9 cellular contexts compared by ENCODE assay signal in the genomic region with DNA sequence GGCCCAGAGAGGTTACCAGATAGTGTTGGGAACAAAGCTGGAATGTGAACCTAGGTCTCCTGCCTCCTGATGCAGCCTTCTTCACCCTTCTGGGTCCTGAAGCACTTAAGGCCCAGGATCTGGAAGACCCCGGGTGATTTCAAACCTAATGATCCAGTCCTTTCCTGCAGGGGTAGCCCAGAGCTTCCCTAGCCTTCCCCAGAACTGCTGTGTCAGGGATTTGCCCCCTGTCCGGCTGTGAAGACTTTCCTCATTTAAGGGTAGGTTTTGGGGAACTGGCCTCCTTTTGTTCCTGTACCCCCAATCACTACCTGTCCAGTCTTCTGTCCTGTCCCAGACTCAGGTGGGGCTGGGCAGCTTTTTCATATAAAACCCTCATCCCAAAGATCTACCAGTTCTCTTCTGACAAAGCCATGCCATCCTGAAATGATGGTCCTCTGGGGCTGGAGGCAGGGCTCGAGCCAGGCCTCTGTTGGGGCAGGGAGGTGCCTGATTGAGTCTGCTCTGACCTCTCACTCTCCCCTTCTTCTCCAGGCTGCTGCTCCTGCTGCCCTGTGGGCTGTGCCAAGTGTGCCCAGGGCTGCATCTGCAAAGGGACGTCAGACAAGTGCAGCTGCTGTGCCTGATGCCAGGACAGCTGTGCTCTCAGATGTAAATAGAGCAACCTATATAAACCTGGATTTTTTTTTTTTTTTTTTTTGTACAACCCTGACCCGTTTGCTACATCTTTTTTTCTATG. TPM values are rescaled to one million over a fixed set of nuclear protein-coding genes. Genes with fewer than 3 reads are reported as not detected.
DNase-seq lines count a peak whose midpoint lies in the region; ATAC-seq, FAIRE-seq and TF ChIP-seq lines count a peak whose summit lies in the region.
"Had no signal": no experiment of that assay in that cellular context is flagged by ENCODE, and none has a peak within 500 bp of the region (broad histone marks: within the 10 kb centered on the region; RNA-seq: fewer than 3 reads in every experiment).

No MANE protein-coding gene starts in this region.

- FAIRE-seq in urothelium cell line (lab: Jason Lieb, UNC), result no peak
- no peak for FAIRE-seq in RCC 7860 (lab: Jason Lieb, UNC)
- FAIRE-seq: TTC549 had no signal

- H3K9me3 ChIP-seq in SK-N-SH, result no peaks in the 10 kb centered on the region
- H3K9me3 ChIP-seq in iPS-20b (ENCODE audit: insufficient read depth, low read depth, low read length), result peaks cover 3% of the 10 kb centered on the region; the same call in 1 of the 2 replicates
- peaks cover 0 to 11% (median 0%) of the 10 kb centered on the region in 4 donors for H3K9me3 ChIP-seq in stomach

- no peak overlapping the region for H2AFZ ChIP-seq in SK-N-SH (ENCODE audit: low read depth)

- no peaks in the 10 kb centered on the region for H3K9me2 ChIP-seq in SK-N-SH

- H3K27ac ChIP-seq in SK-N-SH (ENCODE audit: low read depth in 2 of 2, low read length in 1 of 2), result no peak overlapping the region
- no peak overlapping the region for H3K27ac ChIP-seq in iPS-20b (ENCODE audit: low read length)
- H3K27ac ChIP-seq in stomach, result peak overlapping the region in 4 of 5 donors; percentile 83 to 86 (median 86)

- H3K4me3 ChIP-seq in SK-N-SH (ENCODE audit: low read depth in 2 of 2, low read length in 1 of 2), result peak overlapping the region in 1 of 2 experiments; percentile 69; a peak in 3 of 4 replicates
- peak overlapping the region; percentile 73 for H3K4me3 ChIP-seq in iPS-20b (ENCODE audit: low read length)
- peak overlapping the region; percentile 56 to 69 (median 61) for H3K4me3 ChIP-seq in stomach

- TF ChIP-seq POLR2A in stomach (IDR thresholded peaks at IDR 0.05), result no peak

- intact Hi-C loops in stomach (cut with DNase I; ENCODE audit: low total_unique reads), result no loop called here

- H3K36me3 ChIP-seq in SK-N-SH (replicated peaks in 1 of 2; ENCODE audit: control insufficient read depth in 1 of 2, insufficient read depth in 2 of 2, low read length in 1 of 2), result no peaks in the 10 kb centered on the region
- H3K36me3 ChIP-seq in iPS-20b (ENCODE audit: insufficient read depth, low read depth, low read length), result no peaks in the 10 kb centered on the region
- peaks cover 0 to 11% (median 0%) of the 10 kb centered on the region in 4 donors for H3K36me3 ChIP-seq in stomach

- no peaks in the 10 kb centered on the region for H3K27me3 Mint-ChIP-seq in activated naive CD8-positive, alpha-beta T cell treated with anti-CD3 and anti-CD28 coated beads, Interleukin-2, amount 10 ng/mL, durations not matched to agents 7 days and 5 days

- TF ChIP-seq RAD21 in SK-N-SH (IDR thresholded peaks at IDR 0.05; ENCODE audit: low read length), result no peak

- H3K27me3 ChIP-seq in SK-N-SH (ENCODE audit: insufficient read depth) (no peaks in the 10 kb centered on the region), iPS-20b (ENCODE audit: insufficient read depth, low read length) (peaks cover 65% of the 10 kb centered on the region), stomach (no peaks in the 10 kb centered on the region)

- WGBS in SK-N-SH (ENCODE audit: low lambda C conversion rate), result 84% methylated on average over 5 of the region's 5 CpGs
- WGBS in stomach, 5 donors, result 53 to 77% (median 65%) methylated on average over 5 of the region's 5 CpGs

- H3K9me3 Mint-ChIP-seq in activated naive CD8-positive, alpha-beta T cell treated with anti-CD3 and anti-CD28 coated beads, Interleukin-2, amount 10 ng/mL, durations not matched to agents 7 days and 5 days, result peaks cover 3% of the 10 kb centered on the region

- H3K4me1 ChIP-seq in SK-N-SH (ENCODE audit: control insufficient read depth in 1 of 2, insufficient read depth in 2 of 2, low read depth in 1 of 2, low read length in 1 of 2) (peaks cover 0 to 26% of the 10 kb centered on the region in 2 experiments; a peak in 2 of 4 replicates), iPS-20b (ENCODE audit: insufficient read depth, low read length) (peaks cover 9% of the 10 kb centered on the region; the same call in 1 of the 2 replicates), stomach (peaks cover 18 to 40% (median 35%) of the 10 kb centered on the region in 4 donors)

- TF ChIP-seq EP300 in SK-N-SH (IDR thresholded peaks at IDR 0.05; ENCODE audit: borderline replicate concordance in 1 of 2, low read depth in 1 of 2, low read length in 1 of 2) (no peak), stomach (IDR thresholded peaks at IDR 0.05) (no peak)

- H3K36me3 Mint-ChIP-seq in activated naive CD8-positive, alpha-beta T cell treated with anti-CD3 and anti-CD28 coated beads, Interleukin-2, amount 10 ng/mL, durations not matched to agents 7 days and 5 days, result peaks cover 6% of the 10 kb centered on the region

- H3F3A ChIP-seq in SK-N-SH (replicated peaks; ENCODE audit: insufficient read depth), result no peaks in the 10 kb centered on the region

- H3K79me2 ChIP-seq in SK-N-SH (ENCODE audit: insufficient read depth), result peaks cover 9% of the 10 kb centered on the region; the same call in 1 of the 2 replicates

- CTCF ChIA-PET in SK-N-SH (lab: Yijun Ruan, JAX), result interaction anchor here (1.1 to 6.1 kb wide), 4 partner anchors 18 to 83 kb away, joined by 3 to 41 read pairs (median 7); no protein-coding TSS in a partner anchor

- TF ChIP-seq CTCF in SK-N-SH (IDR thresholded peaks at IDR 0.05), result no peak
- TF ChIP-seq CTCF in stomach (IDR thresholded peaks at IDR 0.05), result no peak

- POLR2A ChIA-PET in SK-N-SH (lab: Yijun Ruan, JAX), result interaction anchor here (1.5 to 1.9 kb wide), 2 partner anchors 58 to 73 kb away, joined by 3 to 6 read pairs; a partner anchor contains a TSS
- POLR2A ChIA-PET in activated naive CD8-positive, alpha-beta T cell treated with anti-CD3 and anti-CD28 coated beads, Interleukin-2, amount 10 ng/mL, durations not matched to agents 7 days and 5 days (lab: Charles Lee), result interaction anchor here (1.0 to 2.8 kb wide), 9 partner anchors 12 to 77 kb away, joined by 3 to 28 read pairs (median 6); a partner anchor contains a TSS

- no peaks in the 10 kb centered on the region for H4K20me1 ChIP-seq in SK-N-SH (ENCODE audit: insufficient read depth)

- DNase-seq in SK-N-SH (no peak), stomach (no peak), urothelium cell line (ENCODE audit: low spot score) (no peak), RCC 7860 (ENCODE audit: low spot score) (no peak)
- DNase-seq in activated naive CD8-positive, alpha-beta T cell treated with anti-CD3 and anti-CD28 coated beads, Interleukin-2, amount 10 ng/mL, durations not matched to agents 7 days and 5 days, result no peak
- no peak for DNase-seq in activated CD4-positive, CD25-positive, alpha-beta regulatory T cell (lab: John Stamatoyannopoulos, UW)

- peak overlapping the region; percentile 93 for H3K4me2 ChIP-seq in SK-N-SH

- ATAC-seq in SK-N-SH treated with all-trans-retinoic acid at 6 μM for 48 hours, result no peak
- ATAC-seq in activated naive CD8-positive, alpha-beta T cell treated with anti-CD3 and anti-CD28 coated beads, Interleukin-2, amount 10 ng/mL, durations not matched to agents 7 days and 5 days (ENCODE audit: low read depth), result no peak

- peak overlapping the region; percentile 14 for H3K27ac Mint-ChIP-seq in activated naive CD8-positive, alpha-beta T cell treated with anti-CD3 and anti-CD28 coated beads, Interleukin-2, amount 10 ng/mL, durations not matched to agents 7 days and 5 days

- peak overlapping the region; percentile 97 for H3K4me3 Mint-ChIP-seq in activated naive CD8-positive, alpha-beta T cell treated with anti-CD3 and anti-CD28 coated beads, Interleukin-2, amount 10 ng/mL, durations not matched to agents 7 days and 5 days

- H3K4me1 Mint-ChIP-seq in activated naive CD8-positive, alpha-beta T cell treated with anti-CD3 and anti-CD28 coated beads, Interleukin-2, amount 10 ng/mL, durations not matched to agents 7 days and 5 days, result peaks cover 25% of the 10 kb centered on the region

- H3K9ac ChIP-seq in SK-N-SH, result no peak overlapping the region
- H3K9ac ChIP-seq in iPS-20b (ENCODE audit: low read depth, low read length), result peak overlapping the region; percentile 10; the same call in 1 of the 2 replicates

RNA-seq across cellular contexts. Expression of a gene that starts 1.3 kb away (rescaled TPM):
- polyA plus RNA-seq in SK-N-SH (2012; rRNA removed), result 202 and 213 TPM in 2 replicates
- 112 and 207 TPM in 2 replicates for polyA plus RNA-seq in SK-N-SH (2012; cell fraction: cytosol; rRNA removed)
- 59.9 and 154 TPM in 2 replicates for polyA plus RNA-seq in SK-N-SH (2012; cell fraction: nucleus; rRNA removed)
- 10 to 100 TPM; 35.0 to 35.4 TPM for total RNA-seq in activated naive CD8-positive, alpha-beta T cell treated with anti-CD3 and anti-CD28 coated beads, Interleukin-2, amount 10 ng/mL, durations not matched to agents 7 days and 5 days
- 1,000 to 10,000 TPM in 1 of 5 donors, 100 to 1,000 TPM in 4; 261 to 1,065 (median 315) TPM for total RNA-seq in stomach
- 1,000 to 10,000 TPM in 2 of 3 donors, 100 to 1,000 TPM in 1; 760 to 1,982 (median 1,143) TPM for polyA plus RNA-seq in stomach

RNA-seq across cellular contexts. Expression of a gene that starts 14.0 kb away (rescaled TPM):
- not detected in 2 replicates for polyA plus RNA-seq in SK-N-SH (2012; rRNA removed)
- not detected in 2 replicates for polyA plus RNA-seq in SK-N-SH (2012; cell fraction: cytosol; rRNA removed)
- polyA plus RNA-seq in SK-N-SH (2012; cell fraction: nucleus; rRNA removed), result not detected in 2 replicates
- not detected for total RNA-seq in activated naive CD8-positive, alpha-beta T cell treated with anti-CD3 and anti-CD28 coated beads, Interleukin-2, amount 10 ng/mL, durations not matched to agents 7 days and 5 days
- 10 to 100 TPM in 1 of 5 donors, not detected in 4; 33.8 TPM for total RNA-seq in stomach
- 100 to 1,000 TPM in 1 of 3 donors, 10 to 100 TPM in 2; 75.7 to 219 (median 80.0) TPM for polyA plus RNA-seq in stomach

RNA-seq across cellular contexts. Expression of a gene that starts 15.7 kb away (rescaled TPM):
- polyA plus RNA-seq in SK-N-SH (2012; rRNA removed) (0.50 and 1.2 TPM in 2 replicates), stomach (1,000 to 10,000 TPM; 1,140 to 4,171 (median 1,738) TPM)
- polyA plus RNA-seq in SK-N-SH (2012; cell fraction: cytosol; rRNA removed), result 0.70 and 0.84 TPM in 2 replicates
- 0.26 and 0.66 TPM in 2 replicates for polyA plus RNA-seq in SK-N-SH (2012; cell fraction: nucleus; rRNA removed)
- total RNA-seq in activated naive CD8-positive, alpha-beta T cell treated with anti-CD3 and anti-CD28 coated beads, Interleukin-2, amount 10 ng/mL, durations not matched to agents 7 days and 5 days, result 1 to 10 TPM; 4.0 to 5.0 TPM
- total RNA-seq in stomach, result 100 to 1,000 TPM in 3 of 5 donors, not detected in 2; 174 to 605 (median 300) TPM

RNA-seq across cellular contexts. Expression of a gene that starts 25.8 kb away (rescaled TPM):
- polyA plus RNA-seq in SK-N-SH (2012; rRNA removed) (9.5 and 13.0 TPM in 2 replicates), stomach (100 to 1,000 TPM in 2 of 3 donors, 10 to 100 TPM in 1; 87.0 to 225 (median 161) TPM)
- polyA plus RNA-seq in SK-N-SH (2012; cell fraction: cytosol; rRNA removed), result 7.8 and 8.5 TPM in 2 replicates
- polyA plus RNA-seq in SK-N-SH (2012; cell fraction: nucleus; rRNA removed), result 2.2 and 5.8 TPM in 2 replicates
- 10 to 100 TPM; 24.1 to 27.8 TPM for total RNA-seq in activated naive CD8-positive, alpha-beta T cell treated with anti-CD3 and anti-CD28 coated beads, Interleukin-2, amount 10 ng/mL, durations not matched to agents 7 days and 5 days
- 10 to 100 TPM in 2 of 5 donors, 1 to 10 TPM in 1, not detected in 2; 7.5 to 73.3 (median 13.3) TPM for total RNA-seq in stomach

RNA-seq across cellular contexts. Expression of a gene that starts 31.9 kb away (rescaled TPM):
- polyA plus RNA-seq in SK-N-SH (2012; rRNA removed) (not detected in 2 replicates), stomach (1 to 10 TPM in 1 of 3 donors, not detected in 2; 5.8 TPM)
- polyA plus RNA-seq in SK-N-SH (2012; cell fraction: cytosol; rRNA removed), result not detected in 2 replicates
- polyA plus RNA-seq in SK-N-SH (2012; cell fraction: nucleus; rRNA removed), result not detected in 2 replicates
- total RNA-seq in activated naive CD8-positive, alpha-beta T cell treated with anti-CD3 and anti-CD28 coated beads, Interleukin-2, amount 10 ng/mL, durations not matched to agents 7 days and 5 days, result not detected
- not detected for total RNA-seq in stomach

Comparison
In these comparisons a context has a peak if more than half of its experiments do, and no peak if none do; other contexts are left out.
1. H3K27ac ChIP-seq: peak in stomach (4 of 5); none in SK-N-SH (0 of 2) and iPS-20b (single experiment).
2. RNA of a gene that starts 1.3 kb away (total RNA-seq): 261 to 1,065 TPM in stomach; 35.0 to 35.4 TPM in activated naive CD8-positive, alpha-beta T cell treated with anti-CD3 and anti-CD28 coated beads, Interleukin-2, amount 10 ng/mL, durations not matched to agents 7 days and 5 days; every median in the first group is over 4 times any median in the second.